In genomic region chr15:89690276-89691218, GRCh38 we compare ENCODE assay signal across 8 cellular contexts. TPM values are rescaled to one million over a fixed set of nuclear protein-coding genes. Genes with fewer than 3 reads are reported as not detected.
DNase-seq lines count a peak whose midpoint lies in the region; ATAC-seq and TF ChIP-seq lines count a peak whose summit lies in the region.

A gene with protein sequence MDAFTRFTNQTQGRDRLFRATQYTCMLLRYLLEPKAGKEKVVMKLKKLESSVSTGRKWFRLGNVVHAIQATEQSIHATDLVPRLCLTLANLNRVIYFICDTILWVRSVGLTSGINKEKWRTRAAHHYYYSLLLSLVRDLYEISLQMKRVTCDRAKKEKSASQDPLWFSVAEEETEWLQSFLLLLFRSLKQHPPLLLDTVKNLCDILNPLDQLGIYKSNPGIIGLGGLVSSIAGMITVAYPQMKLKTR (minus strand): TSS chr15:89690754. CDS start chr15:89690632, 122 bp downstream.
Gene WDR93, plus strand, starts transcription at chr15:89690811. Its CDS starts 10,936 bp downstream, at chr15:89701747.

- DNase-seq in HFFc6 (no peak), NB4 (ENCODE audit: low read depth) (peak; percentile 34), T-helper 1 cell (peak; percentile 55 to 74 (median 66)), adrenal gland (peak; percentile 75 to 89 (median 85)), right cardiac atrium (peak; percentile 86 to 94 (median 94)), prostate gland (ENCODE audit: low spot score) (peak; percentile 88), upper lobe of right lung (peak; percentile 93)

- H3K4me3 Mint-ChIP-seq in HFFc6, result peak within 1 kb of the TSS; percentile 90

- no peaks in the 10 kb centered on the region for H3K36me3 ChIP-seq in adrenal gland (replicated peaks in 1 of 2)
- no peaks in the 10 kb centered on the region for H3K36me3 ChIP-seq in prostate gland
- H3K36me3 ChIP-seq in upper lobe of right lung, result no peaks in the 10 kb centered on the region

- H3K9me3 ChIP-seq in adrenal gland (replicated peaks in 1 of 3) (no peaks in the 10 kb centered on the region), right cardiac atrium (ENCODE audit: control insufficient read depth, low read length) (no peaks in the 10 kb centered on the region), prostate gland (no peaks in the 10 kb centered on the region), upper lobe of right lung (no peaks in the 10 kb centered on the region)

- ATAC-seq in right cardiac atrium (peak; percentile 97), upper lobe of right lung (peak; percentile 98)

- TF ChIP-seq CTCF in HFFc6 (IDR thresholded peaks at IDR 0.05) (no peak), NB4 (IDR thresholded peaks at IDR 0.05; ENCODE audit: low read depth, low read length) (no peak), adrenal gland (IDR thresholded peaks at IDR 0.05) (no peak), prostate gland (IDR thresholded peaks at IDR 0.05) (peak in 1 of 4 experiments; percentile 10), upper lobe of right lung (IDR thresholded peaks at IDR 0.05) (no peak)

- 2 to 5% (median 3%) methylated on average over 28 to 60 of the region's 60 CpGs for WGBS in adrenal gland, 4 donors
- WGBS in right cardiac atrium, result 3% methylated on average over 60 of the region's 60 CpGs
- 2% methylated on average over 57 of the region's 60 CpGs for WGBS in prostate gland

- intact Hi-C loops in adrenal gland (cut with DNase I) (loop anchor here in 1 of 2 donors (5.0 kb wide), 1 partner anchor 43 kb away; no protein-coding TSS in a partner anchor), right cardiac atrium (cut with DNase I) (loop anchor here in 1 of 4 donors (5.0 kb wide), 1 partner anchor 33 kb away; the partner anchor contains the start of gene KIF7), prostate gland (cut with DNase I) (no loop called here), upper lobe of right lung (cut with DNase I) (no loop called here)

- TF ChIP-seq POLR2A in NB4 (IDR thresholded peaks at IDR 0.05; ENCODE audit: extremely low read depth, insufficient read length) (no peak), adrenal gland (IDR thresholded peaks at IDR 0.05) (peak in 1 of 2 donors; percentile 28), prostate gland (IDR thresholded peaks at IDR 0.05) (peak; percentile 88)

- H3K36me3 Mint-ChIP-seq in HFFc6 (ENCODE audit: low read depth), result no peaks in the 10 kb centered on the region

- H3K27ac Mint-ChIP-seq in HFFc6, result peak within 1 kb of the TSS; percentile 57

- H3K27ac ChIP-seq in adrenal gland, result peak within 1 kb of the TSS in 4 of 5 donors; percentile 2 to 73 (median 32)
- H3K27ac ChIP-seq in right cardiac atrium (ENCODE audit: low read length), result peak within 1 kb of the TSS; percentile 6
- H3K27ac ChIP-seq in prostate gland, result peak within 1 kb of the TSS; percentile 79
- H3K27ac ChIP-seq in upper lobe of right lung, result peak within 1 kb of the TSS; percentile 70

- H3K27me3 ChIP-seq in adrenal gland (no peaks in the 10 kb centered on the region), right cardiac atrium (ENCODE audit: control insufficient read depth, insufficient read depth) (no peaks in the 10 kb centered on the region), prostate gland (replicated peaks; ENCODE audit: insufficient read depth) (no peaks in the 10 kb centered on the region), upper lobe of right lung (no peaks in the 10 kb centered on the region)

- H3K9me3 Mint-ChIP-seq in HFFc6, result no peaks in the 10 kb centered on the region

- peaks cover 17% of the 10 kb centered on the region; the same call in 1 of the 2 replicates for H3K4me1 Mint-ChIP-seq in HFFc6 (ENCODE audit: low read depth)

- H3K27me3 Mint-ChIP-seq in HFFc6 (ENCODE audit: insufficient read depth), result peaks cover under 1% of the 10 kb centered on the region

- peak within 1 kb of the TSS; percentile 74 for H3K4me3 ChIP-seq in GM08714 (ENCODE audit: low read length)
- H3K4me3 ChIP-seq in NB4 (ENCODE audit: low read depth, low read length), result peak within 1 kb of the TSS; percentile 40
- H3K4me3 ChIP-seq in adrenal gland, result peak within 1 kb of the TSS; percentile 17 to 82 (median 66)
- H3K4me3 ChIP-seq in right cardiac atrium (ENCODE audit: low read length), result peak within 1 kb of the TSS; percentile 71
- H3K4me3 ChIP-seq in prostate gland, result peak within 1 kb of the TSS; percentile 71 to 73
- H3K4me3 ChIP-seq in upper lobe of right lung, result peak within 1 kb of the TSS; percentile 85

- peaks cover 0 to 14% of the 10 kb centered on the region in 2 donors for H3K4me1 ChIP-seq in adrenal gland (replicated peaks in 1 of 2)
- H3K4me1 ChIP-seq in right cardiac atrium (ENCODE audit: control insufficient read depth, insufficient read depth, low read length), result no peaks in the 10 kb centered on the region
- H3K4me1 ChIP-seq in prostate gland (replicated peaks), result no peaks in the 10 kb centered on the region
- peaks cover 8% of the 10 kb centered on the region for H3K4me1 ChIP-seq in upper lobe of right lung

RNA-seq across cellular contexts. Expression of the first gene that starts in this region (rescaled TPM):
- total RNA-seq in HFFc6 (2021; fragmentation: NEBNext Ultra II Directional; extraction: Animal tissue kit (Norgen Biotek cat#: 25700)), result 1 to 10 TPM; 2.1 to 4.6 (median 3.0) TPM
- total RNA-seq in adrenal gland, result 10 to 100 TPM in 6 of 8 donors, 1 to 10 TPM in 2; 7.9 to 23.2 (median 15.5) TPM
- polyA plus RNA-seq in adrenal gland, result 10 to 100 TPM in 1 of 3 donors, 1 to 10 TPM in 2; 5.4 to 22.3 (median 6.7) TPM
- 10 to 100 TPM in 1 of 4 donors, 1 to 10 TPM in 3; 8.8 to 10.3 (median 9.3) TPM for total RNA-seq in right cardiac atrium
- polyA plus RNA-seq in right cardiac atrium, result 8.8 TPM
- 10 to 100 TPM; 13.5 to 23.3 TPM for total RNA-seq in prostate gland
- 9.1 TPM for total RNA-seq in upper lobe of right lung

RNA-seq across cellular contexts. Expression of gene WDR93, which starts in this region (rescaled TPM):
- under 1 TPM in 1 of 6 experiments, not detected in 5; 0.21 TPM for total RNA-seq in HFFc6 (2021; fragmentation: NEBNext Ultra II Directional; extraction: Animal tissue kit (Norgen Biotek cat#: 25700))
- total RNA-seq in adrenal gland (under 1 TPM in 4 of 8 donors, not detected in 4; 0.14 to 0.43 (median 0.30) TPM), right cardiac atrium (not detected), prostate gland (1 to 10 TPM in 1 of 2 donors, under 1 TPM in 1; 0.18 to 3.0 TPM), upper lobe of right lung (not detected)
- polyA plus RNA-seq in adrenal gland (under 1 TPM; 0.37 to 0.40 (median 0.38) TPM), right cardiac atrium (0.05 TPM)

Comparison
In these comparisons a context has a peak if more than half of its experiments do, and no peak if none do; other contexts are left out.
1. H3K27ac ChIP-seq: peak in every context shown above with its lines; median percentile 79 in prostate gland; 70 in upper lobe of right lung; 32 in adrenal gland; 6 in right cardiac atrium.